Comparison of ENCODE assay signal across 18 cellular contexts in the genomic region with DNA sequence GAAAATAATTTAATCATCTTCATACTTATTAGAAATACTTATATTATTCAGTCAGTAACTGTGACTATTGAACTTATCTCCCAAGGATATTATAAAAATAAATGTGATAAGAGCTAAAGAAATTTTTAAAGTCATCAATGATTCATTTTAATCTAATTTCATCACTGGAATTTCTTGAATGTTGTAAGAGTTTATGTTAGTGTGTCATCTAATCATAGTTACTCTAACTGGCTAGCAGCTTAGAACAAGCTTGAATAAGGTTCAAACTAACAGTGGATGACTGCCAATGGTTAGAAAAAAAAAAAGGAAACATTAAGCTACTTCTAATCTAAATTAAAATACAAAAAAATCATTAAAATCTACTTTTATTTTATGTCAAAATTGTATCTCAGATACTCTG.
A peak's percentile ranks its signal among the peaks of the same experiment; 100 is the strongest.
DNase-seq lines count a peak whose midpoint lies in the region; TF ChIP-seq lines count a peak whose summit lies in the region.
"Had no signal": no experiment of that assay in that cellular context is flagged by ENCODE, and none has a peak within 500 bp of the region (broad histone marks: within the 10 kb centered on the region; RNA-seq: fewer than 3 reads in every experiment).

No MANE protein-coding gene starts in this region.

- no peaks in the 10 kb centered on the region for H3K9me2 ChIP-seq in GM23248 (ENCODE audit: insufficient read depth)

- H3K27ac ChIP-seq in GM23248 (no peak overlapping the region), esophagus muscularis mucosa (replicated peaks in 1 of 4) (no peak overlapping the region), esophagus squamous epithelium (no peak overlapping the region)
- H3K27ac ChIP-seq: BLaER1 treated with 17β-estradiol and CSF1 and Interleukin-3, amounts not matched to agents 10 nM and 100 nM; SK-N-MC had no signal

- H3K4me1 ChIP-seq in GM23248 (ENCODE audit: insufficient read depth) (no peaks in the 10 kb centered on the region), esophagus muscularis mucosa (peaks cover 0 to 11% (median 9%) of the 10 kb centered on the region in 4 donors), esophagus squamous epithelium (no peaks in the 10 kb centered on the region)
- H3K4me1 ChIP-seq: BLaER1 treated with 17β-estradiol and CSF1 and Interleukin-3, amounts not matched to agents 10 nM and 100 nM had no signal

- H3K27me3 ChIP-seq in GM23248 (replicated peaks; ENCODE audit: insufficient read depth) = no peaks in the 10 kb centered on the region
- H3K27me3 ChIP-seq in esophagus muscularis mucosa = no peaks in the 10 kb centered on the region
- H3K27me3 ChIP-seq in esophagus squamous epithelium = no peaks in the 10 kb centered on the region
- H3K27me3 ChIP-seq: BLaER1 treated with 17β-estradiol and CSF1 and Interleukin-3, amounts not matched to agents 10 nM and 100 nM had no signal

- H3K36me3 ChIP-seq in GM23248 (ENCODE audit: low read depth) (no peaks in the 10 kb centered on the region), esophagus muscularis mucosa (no peaks in the 10 kb centered on the region), esophagus squamous epithelium (no peaks in the 10 kb centered on the region)
- H3K36me3 ChIP-seq: BLaER1 treated with 17β-estradiol and CSF1 and Interleukin-3, amounts not matched to agents 10 nM and 100 nM had no signal

- no peak for TF ChIP-seq POLR2A in esophagus muscularis mucosa (IDR thresholded peaks at IDR 0.05; ENCODE audit: low read depth)
- no peak for TF ChIP-seq POLR2A in esophagus squamous epithelium (IDR thresholded peaks at IDR 0.05)

- H2AFZ ChIP-seq in GM23248 = no peak overlapping the region

- in situ Hi-C loops in GM23248 (cut with MboI) = no loop called here

- H4K20me1 ChIP-seq in GM23248 (ENCODE audit: insufficient read depth) = no peaks in the 10 kb centered on the region
- H4K20me1 ChIP-seq: BLaER1 treated with 17β-estradiol and CSF1 and Interleukin-3, amounts not matched to agents 10 nM and 100 nM had no signal

- no peak overlapping the region for H3K4me2 ChIP-seq in GM23248 (ENCODE audit: unreplicated experiment)
- H3K4me2 ChIP-seq: BLaER1 treated with 17β-estradiol and CSF1 and Interleukin-3, amounts not matched to agents 10 nM and 100 nM had no signal

- H3K79me2 ChIP-seq in GM23248 (ENCODE audit: insufficient read depth) = no peaks in the 10 kb centered on the region

- H3K4me3 ChIP-seq in AG09309 (ENCODE audit: control insufficient read depth, low read depth, low read length) (no peak overlapping the region), GM23248 (no peak overlapping the region), cardiac fibroblast (replicated peaks in 1 of 2; ENCODE audit: low read depth in 2 of 2, low read length in 2 of 2) (no peak overlapping the region), esophagus muscularis mucosa (no peak overlapping the region), esophagus squamous epithelium (no peak overlapping the region)
- H3K4me3 ChIP-seq: BLaER1 treated with 17β-estradiol and CSF1 and Interleukin-3, amounts not matched to agents 10 nM and 100 nM; K562; SK-N-MC had no signal

- H3K9me3 ChIP-seq in GM23248 (ENCODE audit: low read depth) (no peaks in the 10 kb centered on the region), esophagus muscularis mucosa (no peaks in the 10 kb centered on the region), esophagus squamous epithelium (no peaks in the 10 kb centered on the region)

- intact Hi-C loops in esophagus muscularis mucosa (cut with DNase I) (no loop called here), esophagus squamous epithelium (cut with DNase I) (no loop called here)

- no peak for TF ChIP-seq EP300 in esophagus muscularis mucosa (IDR thresholded peaks at IDR 0.05)

- no peak overlapping the region for H3K9ac ChIP-seq in GM23248
- H3K9ac ChIP-seq: BLaER1 treated with 17β-estradiol and CSF1 and Interleukin-3, amounts not matched to agents 10 nM and 100 nM had no signal

- no peaks in the 10 kb centered on the region for H3F3A ChIP-seq in GM23248 (ENCODE audit: insufficient read depth)

- DNase-seq in AG09309 (ENCODE audit: low read depth) = peak; percentile 10
- DNase-seq in GM23248 = peak; percentile 6
- peak; percentile 26 to 33 for DNase-seq in cardiac fibroblast (ENCODE audit: low read depth in 2 of 2)
- DNase-seq in fibroblast of the conjunctiva (ENCODE audit: low read depth) = peak; percentile 22
- no peak for DNase-seq in esophagus muscularis mucosa (ENCODE audit: extremely low spot score)
- no peak for DNase-seq in activated naive CD4-positive, alpha-beta T cell (lab: John Stamatoyannopoulos, UW)
- no peak for DNase-seq in esophagus squamous epithelium (lab: John Stamatoyannopoulos, UW)
- no peak for DNase-seq in NCI-H2081 (lab: John Stamatoyannopoulos, UW)
- DNase-seq: CD8-positive, alpha-beta memory T cell; DMS53; GOT3; NCI-H1105; NCI-H510A treated with DMSO at 0.1 percent for 48 hours; NCI-H774; SHP77 had no signal

- no peak for TF ChIP-seq CTCF in AG09309 (IDR thresholded peaks at IDR 0.05; ENCODE audit: control insufficient read depth, insufficient read depth, low read depth, low read length, missing control alignments)
- TF ChIP-seq CTCF in cardiac fibroblast (IDR thresholded peaks at IDR 0.05; ENCODE audit: low read depth, low read length) = no peak
- no peak for TF ChIP-seq CTCF in esophagus muscularis mucosa (IDR thresholded peaks at IDR 0.05)
- no peak for TF ChIP-seq CTCF in esophagus squamous epithelium (IDR thresholded peaks at IDR 0.05)

Comparison
In these comparisons a context has a peak if more than half of its experiments do, and no peak if none do; other contexts are left out.
1. DNase-seq: peak in AG09309 (single experiment), GM23248 (single experiment), cardiac fibroblast (2 of 2) and fibroblast of the conjunctiva (single experiment); none in esophagus muscularis mucosa (single experiment), activated naive CD4-positive, alpha-beta T cell (0 of 4), esophagus squamous epithelium (single experiment) and NCI-H2081 (0 of 2).